26 cellular contexts compared by ENCODE assay signal in genomic region chr15:58703610-58704009, GRCh38. TPM values are rescaled to one million over a fixed set of nuclear protein-coding genes. Genes with fewer than 3 reads are reported as not detected.
DNase-seq lines count a peak whose midpoint lies in the region; ATAC-seq, FAIRE-seq and TF ChIP-seq lines count a peak whose summit lies in the region.
"Had no signal": no experiment of that assay in that cellular context is flagged by ENCODE, and none has a peak within 500 bp of the region (broad histone marks: within the 10 kb centered on the region; RNA-seq: fewer than 3 reads in every experiment).

No MANE protein-coding gene starts in this region.

- H4K8ac ChIP-seq in trophoblast cell (ENCODE audit: low read depth, low read length), result no peak overlapping the region

- no peak overlapping the region for H2BK120ac ChIP-seq in trophoblast cell (ENCODE audit: insufficient read depth, low read length, poor library complexity)

- no peak overlapping the region for H4K91ac ChIP-seq in trophoblast cell (ENCODE audit: low read depth, low read length)

- H4K12ac ChIP-seq in trophoblast cell (ENCODE audit: low read depth, low read length), result no peak overlapping the region

- no peak overlapping the region for H3K9ac ChIP-seq in trophoblast cell (ENCODE audit: low read length)

- peak overlapping the region; percentile 59 for H3K4ac ChIP-seq in trophoblast cell (ENCODE audit: low read depth, low read length)

- no peaks in the 10 kb centered on the region for H3K79me2 ChIP-seq in trophoblast cell (ENCODE audit: control insufficient read depth, insufficient read depth, low read length, poor library complexity)

- H3K9me3 Mint-ChIP-seq in activated naive CD8-positive, alpha-beta T cell treated with anti-CD3 and anti-CD28 coated beads for 36 hours, result peaks cover 38% of the 10 kb centered on the region

- no peak overlapping the region for H3K4me3 ChIP-seq in trophoblast cell (ENCODE audit: low read depth, low read length)
- H3K4me3 ChIP-seq in vagina, result no peak overlapping the region
- H3K4me3 ChIP-seq: thoracic aorta had no signal

- no peak overlapping the region for H3K18ac ChIP-seq in trophoblast cell (ENCODE audit: low read length)

- H3K36me3 ChIP-seq in trophoblast cell (ENCODE audit: control insufficient read depth in 1 of 2, insufficient read depth in 2 of 2, low read length in 2 of 2), result peaks cover 3 to 6% of the 10 kb centered on the region in 2 experiments
- no peaks in the 10 kb centered on the region for H3K36me3 ChIP-seq in vagina
- H3K36me3 ChIP-seq: brain microvascular endothelial cell, thoracic aorta had no signal

- H3K4me2 ChIP-seq in trophoblast cell (ENCODE audit: low read length), result no peak overlapping the region

- H3K27ac ChIP-seq in trophoblast cell (ENCODE audit: low read depth, low read length) (no peak overlapping the region), foreskin keratinocyte (no peak overlapping the region), vagina (no peak overlapping the region)
- H3K27ac ChIP-seq: brain microvascular endothelial cell, epithelial cell of prostate, thoracic aorta had no signal

- H2AK5ac ChIP-seq in trophoblast cell (ENCODE audit: low read length), result no peak overlapping the region

- no peak overlapping the region for H2BK12ac ChIP-seq in trophoblast cell (ENCODE audit: low read length)

- H3K27ac Mint-ChIP-seq in activated naive CD8-positive, alpha-beta T cell treated with anti-CD3 and anti-CD28 coated beads for 36 hours, result peak overlapping the region; percentile 16
- H3K27ac Mint-ChIP-seq: stimulated activated effector memory CD8-positive, alpha-beta T cell treated with anti-CD3 and anti-CD28 coated beads, Interleukin-12 subunit alpha, Interleukin-12 subunit beta, amount 100 ng/mL, for 72 hours; T-helper 17 cell had no signal

- no peak for DNase-seq in GM12891 (ENCODE audit: insufficient read length, low spot score)
- DNase-seq in KBM-7, result peak; percentile 39
- no peak for DNase-seq in activated naive CD8-positive, alpha-beta T cell treated with anti-CD3 and anti-CD28 coated beads for 36 hours
- DNase-seq in trophoblast cell, result no peak
- DNase-seq in foreskin keratinocyte, result no peak
- no peak for DNase-seq in D721Med (ENCODE audit: insufficient read length, low spot score)
- no peak for DNase-seq in vagina (ENCODE audit: extremely low spot score in 2 of 2)
- DNase-seq: activated CD8-positive, alpha-beta memory T cell treated with anti-CD3 and anti-CD28 coated beads, Interleukin-2, amount 50 U/mL, for 4 hours; activated effector memory CD4-positive, alpha-beta T cell treated with Interleukin-2 at 50 U/mL for 16 hours; brain microvascular endothelial cell; CD8-positive, alpha-beta memory T cell; DMS79; GF-D8; H7; head of caudate nucleus; mesendoderm; NCI-H1048; NCI-H1694 treated with DMSO at 0.1 percent for 48 hours; NCI-H526 treated with DMSO at 0.1 percent for 48 hours; retina; small intestine; stimulated activated CD4-positive, alpha-beta T cell treated with anti-CD3 and anti-CD28 coated beads, Interleukin-1b, Interleukin-23, amount 100 ng/mL, for 48 hours; T-helper 17 cell had no signal

- H3K9me3 ChIP-seq in trophoblast cell (ENCODE audit: insufficient read depth, low read depth, low read length) (peaks cover 2% of the 10 kb centered on the region), vagina (no peaks in the 10 kb centered on the region)

- WGBS in trophoblast cell (ENCODE audit: extremely low coverage, insufficient coverage, insufficient read length), result no CpG with 5 or more reads among the region's 4 CpGs

- no peak overlapping the region for H2BK5ac ChIP-seq in trophoblast cell (ENCODE audit: low read depth, low read length, poor library complexity)

- no peak overlapping the region for H3K4me3 Mint-ChIP-seq in activated naive CD8-positive, alpha-beta T cell treated with anti-CD3 and anti-CD28 coated beads for 36 hours
- H3K4me3 Mint-ChIP-seq: stimulated activated effector memory CD8-positive, alpha-beta T cell treated with anti-CD3 and anti-CD28 coated beads, Interleukin-12 subunit alpha, Interleukin-12 subunit beta, amount 100 ng/mL, for 72 hours had no signal

- TF ChIP-seq POLR2A in GM12891 (IDR thresholded peaks at IDR 0.05; ENCODE audit: low read depth, low read length) (no peak), vagina (IDR thresholded peaks at IDR 0.05) (no peak)

- no peak overlapping the region for H3K14ac ChIP-seq in trophoblast cell (ENCODE audit: low read length)

- H3K36me3 Mint-ChIP-seq in activated naive CD8-positive, alpha-beta T cell treated with anti-CD3 and anti-CD28 coated beads for 36 hours, result peaks cover 79% of the 10 kb centered on the region

- H3K27me3 ChIP-seq in trophoblast cell (ENCODE audit: insufficient read depth, low read length) (no peaks in the 10 kb centered on the region), foreskin keratinocyte (no peaks in the 10 kb centered on the region), vagina (no peaks in the 10 kb centered on the region)
- H3K27me3 ChIP-seq: brain microvascular endothelial cell had no signal

- no peak for ATAC-seq in foreskin keratinocyte
- ATAC-seq: stimulated activated effector memory CD8-positive, alpha-beta T cell treated with anti-CD3 and anti-CD28 coated beads, Interleukin-12 subunit alpha, Interleukin-12 subunit beta, amount 100 ng/mL, for 72 hours; T-helper 17 cell had no signal

- in situ Hi-C loops in KBM-7 (cut with MboI; ENCODE audit: low pct_unique_long_range_greater_than_20kb, low sequenced_read_pairs), result no loop called here

- H3K4me1 Mint-ChIP-seq in activated naive CD8-positive, alpha-beta T cell treated with anti-CD3 and anti-CD28 coated beads for 36 hours, result peaks cover 59% of the 10 kb centered on the region

- H3K23ac ChIP-seq in trophoblast cell (ENCODE audit: low read length), result no peak overlapping the region

- no peak for TF ChIP-seq CTCF in foreskin keratinocyte (conservative IDR thresholded peaks at IDR 0.05)
- TF ChIP-seq CTCF in D721Med (IDR thresholded peaks at IDR 0.05; ENCODE audit: insufficient read depth, missing control alignments), result no peak
- no peak for TF ChIP-seq CTCF in vagina (IDR thresholded peaks at IDR 0.05)

- H3K79me1 ChIP-seq in trophoblast cell (ENCODE audit: low read length), result no peaks in the 10 kb centered on the region

- intact Hi-C loops in vagina (cut with DNase I), result no loop called here

- no peak overlapping the region for H2AFZ ChIP-seq in trophoblast cell (ENCODE audit: insufficient read depth, low read length, poor library complexity)

- FAIRE-seq in GM12891 (lab: Jason Lieb, UNC) (peak; percentile 66), D721Med (lab: Jason Lieb, UNC) (no peak)
- FAIRE-seq: small intestine had no signal

- no peaks in the 10 kb centered on the region for H3K27me3 Mint-ChIP-seq in activated naive CD8-positive, alpha-beta T cell treated with anti-CD3 and anti-CD28 coated beads for 36 hours
- H3K27me3 Mint-ChIP-seq: T-helper 17 cell had no signal

- H3K4me1 ChIP-seq in trophoblast cell (ENCODE audit: control insufficient read depth in 1 of 2, insufficient read depth in 2 of 2, low read length in 2 of 2) (no peaks in the 10 kb centered on the region), foreskin keratinocyte (no peaks in the 10 kb centered on the region), vagina (no peaks in the 10 kb centered on the region)

TF ChIP-seq in GM12891, 5 proteins besides CTCF, POLR2A, EP300 and RAD21:
- TF ChIP-seq PAX5 (IDR thresholded peaks at IDR 0.05; ENCODE audit: insufficient read depth, low read length, severe bottlenecking) (no peak), TAF1 (IDR thresholded peaks at IDR 0.05; ENCODE audit: low read depth, low read length) (no peak), POU2F2 (IDR thresholded peaks at IDR 0.05; ENCODE audit: low read depth, low read length) (no peak), SPI1 (IDR thresholded peaks at IDR 0.05; ENCODE audit: low read depth, low read length) (0 out of 2 replicates have a peak, but pooled peaks have one; percentile 5)

RNA-seq across cellular contexts. Expression of gene ADAM10, which starts 45.9 kb away (rescaled TPM):
- polyA plus RNA-seq in GM12891 (2012; ENCODE audit: low read depth, missing spikeins), result 41.8 TPM
- 10 to 100 TPM; 89.3 to 91.8 TPM for total RNA-seq in activated naive CD8-positive, alpha-beta T cell treated with anti-CD3 and anti-CD28 coated beads for 36 hours
- polyA plus RNA-seq in trophoblast cell (2013), result 165 and 167 TPM in 2 replicates
- total RNA-seq in foreskin keratinocyte (162 and 166 TPM in 2 replicates), vagina (48.1 TPM)
- 15.5 and 18.6 TPM in 2 replicates for polyA plus RNA-seq in foreskin keratinocyte
